12 cellular contexts compared by ENCODE assay signal in the genomic region with DNA sequence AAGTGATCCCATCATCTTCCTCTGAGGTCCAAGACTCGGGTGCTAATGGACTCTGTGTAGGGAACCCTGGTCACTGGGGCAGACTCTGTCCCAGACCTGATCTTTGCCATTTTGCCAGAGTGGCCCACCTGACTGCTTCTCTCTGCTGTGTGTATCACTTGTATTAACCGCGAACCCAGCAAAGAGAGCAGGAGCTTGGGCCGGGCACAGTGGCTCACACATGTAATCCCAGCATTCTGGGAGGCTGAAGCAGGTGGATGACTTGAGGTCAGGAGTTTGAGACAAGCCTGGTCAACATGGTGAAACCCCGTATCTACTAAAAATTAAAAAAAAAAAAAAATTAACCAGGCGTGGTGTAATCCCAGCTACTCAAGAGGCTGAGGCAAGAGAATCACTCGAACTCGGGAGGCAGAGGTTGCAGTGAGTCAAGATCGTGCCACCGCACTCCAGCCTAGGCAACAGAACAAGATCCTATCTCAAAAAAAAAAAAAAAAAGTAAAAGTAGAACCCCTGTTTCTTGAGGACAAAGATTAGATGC. TPM values are rescaled to one million over a fixed set of nuclear protein-coding genes. Genes with fewer than 3 reads are reported as not detected.
DNase-seq lines count a peak whose midpoint lies in the region; ATAC-seq and TF ChIP-seq lines count a peak whose summit lies in the region.
"Had no signal": no experiment of that assay in that cellular context is flagged by ENCODE, and none has a peak within 500 bp of the region (broad histone marks: within the 10 kb centered on the region; RNA-seq: fewer than 3 reads in every experiment).

No MANE protein-coding gene starts in this region.

- no peak overlapping the region for H3K4me3 ChIP-seq in osteoblast (ENCODE audit: insufficient read depth, low read length)

- H3K4me1 Mint-ChIP-seq in activated CD4-positive, alpha-beta T cell treated with anti-CD3 and anti-CD28 coated beads for 36 hours = peaks cover 89% of the 10 kb centered on the region

- TF ChIP-seq CTCF in osteoblast (IDR thresholded peaks at IDR 0.05; ENCODE audit: extremely low read depth, low read depth, low read length) = no peak

- CTCF ChIA-PET in activated CD4-positive, alpha-beta T cell treated with anti-CD3 and anti-CD28 coated beads for 36 hours (lab: Charles Lee) = interaction anchor here (0.7 to 7.0 kb wide), 10 partner anchors 12 to 1293 kb away, joined by 3 to 37 read pairs (median 4); no protein-coding TSS in a partner anchor
- CTCF ChIA-PET in HEK293T (lab: Yijun Ruan, JAX) = no interaction called here

- peak overlapping the region; percentile 35 for H3K4me3 Mint-ChIP-seq in activated CD4-positive, alpha-beta T cell treated with anti-CD3 and anti-CD28 coated beads for 36 hours
- H3K4me3 Mint-ChIP-seq: nephron progenitor cell had no signal

- ATAC-seq in activated CD4-positive, alpha-beta T cell treated with anti-CD3 and anti-CD28 coated beads for 36 hours = peak; percentile 8
- peak; percentile 2 to 8 for ATAC-seq in activated naive CD4-positive, alpha-beta T cell treated with anti-CD3 and anti-CD28 coated beads, Interleukin-2, amount 50 U/mL, for 72 hours
- ATAC-seq in GM21390 (IDR thresholded peaks at IDR 0.05; ENCODE audit: unreplicated experiment) = no peak

- peak overlapping the region; percentile 87 for H3K27ac Mint-ChIP-seq in activated CD4-positive, alpha-beta T cell treated with anti-CD3 and anti-CD28 coated beads for 36 hours
- H3K27ac Mint-ChIP-seq in activated naive CD4-positive, alpha-beta T cell treated with anti-CD3 and anti-CD28 coated beads, Interleukin-2, amount 50 U/mL, for 72 hours = peak overlapping the region; percentile 60 to 83
- H3K27ac Mint-ChIP-seq: nephron progenitor cell had no signal

- H3K79me2 ChIP-seq in osteoblast (ENCODE audit: insufficient read depth, low read length) = no peaks in the 10 kb centered on the region

- peak overlapping the region; percentile 10 for H3K4me2 ChIP-seq in osteoblast (ENCODE audit: insufficient read depth, low read length)

- H3K4me1 ChIP-seq in osteoblast (ENCODE audit: insufficient read depth, low read length) = peaks cover 73% of the 10 kb centered on the region

- H3K36me3 Mint-ChIP-seq in activated CD4-positive, alpha-beta T cell treated with anti-CD3 and anti-CD28 coated beads for 36 hours (ENCODE audit: low read depth) = no peaks in the 10 kb centered on the region
- H3K36me3 Mint-ChIP-seq in activated naive CD4-positive, alpha-beta T cell treated with anti-CD3 and anti-CD28 coated beads, Interleukin-2, amount 50 U/mL, for 72 hours = no peaks in the 10 kb centered on the region

- POLR2A ChIA-PET in activated CD4-positive, alpha-beta T cell treated with anti-CD3 and anti-CD28 coated beads for 36 hours (lab: Charles Lee) = interaction anchor here (0.6 to 2.1 kb wide), 4 partner anchors 12 to 393 kb away, joined by 3 to 7 read pairs (median 3); a partner anchor contains a TSS
- POLR2A ChIA-PET in HEK293T (lab: Yijun Ruan, JAX) = no interaction called here

- intact Hi-C loops in activated CD4-positive, alpha-beta T cell treated with anti-CD3 and anti-CD28 coated beads for 36 hours (cut with DNase I, micrococcal nuclease) = loop anchor here (1.0 to 10.0 kb wide), 5 partner anchors 16 to 1224 kb away; a partner anchor contains a TSS

- DNase-seq in activated CD4-positive, alpha-beta T cell treated with anti-CD3 and anti-CD28 coated beads for 36 hours = peak; percentile 76
- DNase-seq in activated CD4-positive, alpha-beta T cell treated with anti-CD3 and anti-CD28 coated beads for 4 hours = no peak
- DNase-seq in M059J (ENCODE audit: low read depth) = peak; percentile 71
- DNase-seq in activated naive CD4-positive, alpha-beta T cell treated with anti-CD3 and anti-CD28 coated beads, Interleukin-2, amount 50 U/mL, for 72 hours (ENCODE audit: low spot score in 2 of 2) = peak in 1 of 2 donors; percentile 71
- DNase-seq in osteoblast (ENCODE audit: insufficient read length, low spot score, missing footprints) = no peak
- no peak for DNase-seq in DMS79 (lab: John Stamatoyannopoulos, UW)
- no peak for DNase-seq in HEK293T (ENCODE audit: extremely low spot score)
- DNase-seq: effector memory CD4-positive, alpha-beta T cell; nephron progenitor cell had no signal

- H3K9me3 Mint-ChIP-seq in activated CD4-positive, alpha-beta T cell treated with anti-CD3 and anti-CD28 coated beads for 36 hours (ENCODE audit: low read depth) = no peaks in the 10 kb centered on the region
- H3K9me3 Mint-ChIP-seq in activated naive CD4-positive, alpha-beta T cell treated with anti-CD3 and anti-CD28 coated beads, Interleukin-2, amount 50 U/mL, for 72 hours = no peaks in the 10 kb centered on the region
- H3K9me3 Mint-ChIP-seq: nephron progenitor cell had no signal

- no peak overlapping the region for H2AFZ ChIP-seq in osteoblast (ENCODE audit: low read length)

- peaks cover 6% of the 10 kb centered on the region for H3K36me3 ChIP-seq in osteoblast (ENCODE audit: insufficient read depth, low read length)

- no peaks in the 10 kb centered on the region for H3K9me3 ChIP-seq in osteoblast (ENCODE audit: low read depth, low read length)

- no peaks in the 10 kb centered on the region for H3K27me3 Mint-ChIP-seq in activated CD4-positive, alpha-beta T cell treated with anti-CD3 and anti-CD28 coated beads for 36 hours

- H4K20me1 ChIP-seq in osteoblast (ENCODE audit: insufficient read depth, low read length) = no peaks in the 10 kb centered on the region

- H3K27ac ChIP-seq in osteoblast (ENCODE audit: low read depth, low read length) = peak overlapping the region; percentile 77

- no peaks in the 10 kb centered on the region for H3K27me3 ChIP-seq in osteoblast (ENCODE audit: insufficient read depth, low read length)

TF ChIP-seq in HEK293T, 16 proteins besides CTCF, POLR2A, EP300 and RAD21:
- no peak for TF ChIP-seq NFRKB (IDR thresholded peaks at IDR 0.05)
- no peak for TF ChIP-seq LEF1 (IDR thresholded peaks at IDR 0.05; ENCODE audit: borderline replicate concordance)
- no peak for TF ChIP-seq FOXK2 (IDR thresholded peaks at IDR 0.05)
- no peak for TF ChIP-seq FOXA1 (IDR thresholded peaks at IDR 0.05)
- no peak for TF ChIP-seq BHLHE40 (IDR thresholded peaks at IDR 0.05; ENCODE audit: borderline replicate concordance)
- TF ChIP-seq CTBP1 (IDR thresholded peaks at IDR 0.05; ENCODE audit: borderline replicate concordance) = no peak
- TF ChIP-seq ARNT (IDR thresholded peaks at IDR 0.05) = no peak
- TF ChIP-seq L3MBTL2 (conservative IDR thresholded peaks at IDR 0.05) = no peak
- TF ChIP-seq ZNF384 (IDR thresholded peaks at IDR 0.05) = no peak
- TF ChIP-seq TARDBP (IDR thresholded peaks at IDR 0.05) = no peak
- TF ChIP-seq HDGF (IDR thresholded peaks at IDR 0.05; ENCODE audit: borderline replicate concordance) = no peak
- no peak for TF ChIP-seq FOXM1 (IDR thresholded peaks at IDR 0.05; ENCODE audit: borderline replicate concordance)
- no peak for TF ChIP-seq SUZ12 (IDR thresholded peaks at IDR 0.05)
- TF ChIP-seq SP1 (IDR thresholded peaks at IDR 0.05) = no peak
- TF ChIP-seq, protein P1, sequence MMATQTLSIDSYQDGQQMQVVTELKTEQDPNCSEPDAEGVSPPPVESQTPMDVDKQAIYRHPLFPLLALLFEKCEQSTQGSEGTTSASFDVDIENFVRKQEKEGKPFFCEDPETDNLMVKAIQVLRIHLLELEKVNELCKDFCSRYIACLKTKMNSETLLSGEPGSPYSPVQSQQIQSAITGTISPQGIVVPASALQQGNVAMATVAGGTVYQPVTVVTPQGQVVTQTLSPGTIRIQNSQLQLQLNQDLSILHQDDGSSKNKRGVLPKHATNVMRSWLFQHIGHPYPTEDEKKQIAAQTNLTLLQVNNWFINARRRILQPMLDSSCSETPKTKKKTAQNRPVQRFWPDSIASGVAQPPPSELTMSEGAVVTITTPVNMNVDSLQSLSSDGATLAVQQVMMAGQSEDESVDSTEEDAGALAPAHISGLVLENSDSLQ (IDR thresholded peaks at IDR 0.05) = no peak
- no peak for TF ChIP-seq ELF4 (IDR thresholded peaks at IDR 0.05)
TF ChIP-seq in HEK293T: peak in this region for 0.

RNA-seq across cellular contexts. Expression of a gene that starts 32.9 kb away (rescaled TPM):
- not detected for total RNA-seq in activated CD4-positive, alpha-beta T cell treated with anti-CD3 and anti-CD28 coated beads for 36 hours
- 0.07 and 0.10 TPM in 2 replicates for total RNA-seq in M059J (2014; rRNA removed; shearing (Covaris generic))
- total RNA-seq in activated naive CD4-positive, alpha-beta T cell treated with anti-CD3 and anti-CD28 coated beads, Interleukin-2, amount 50 U/mL, for 72 hours = under 1 TPM in 1 of 2 donors, not detected in 1; 0.59 TPM
- total RNA-seq in osteoblast = 1.4 and 2.1 TPM in 2 replicates
- total RNA-seq: NCI-H460, temporal lobe had no signal

RNA-seq across cellular contexts. Expression of a gene that starts 33.4 kb away (rescaled TPM):
- total RNA-seq in activated CD4-positive, alpha-beta T cell treated with anti-CD3 and anti-CD28 coated beads for 36 hours = 10 to 100 TPM; 57.3 to 57.7 TPM
- 21.4 and 37.5 TPM in 2 replicates for total RNA-seq in M059J (2014; rRNA removed; shearing (Covaris generic))
- 10 to 100 TPM; 47.8 to 53.6 TPM for total RNA-seq in activated naive CD4-positive, alpha-beta T cell treated with anti-CD3 and anti-CD28 coated beads, Interleukin-2, amount 50 U/mL, for 72 hours
- total RNA-seq in osteoblast = 30.4 and 36.2 TPM in 2 replicates

Comparison
In these comparisons a context has a peak if more than half of its experiments do, and no peak if none do; other contexts are left out.
1. DNase-seq: peak in activated CD4-positive, alpha-beta T cell treated with anti-CD3 and anti-CD28 coated beads for 36 hours (single experiment) and M059J (single experiment); none in activated CD4-positive, alpha-beta T cell treated with anti-CD3 and anti-CD28 coated beads for 4 hours (0 of 2), osteoblast (single experiment), DMS79 (single experiment) and HEK293T (single experiment).